In genomic region chr3:180332608-180333007, GRCh38 we compare ENCODE assay signal across 16 cellular contexts.
DNase-seq lines count a peak whose midpoint lies in the region; ATAC-seq and TF ChIP-seq lines count a peak whose summit lies in the region.
"Had no signal": no experiment of that assay in that cellular context is flagged by ENCODE, and none has a peak within 500 bp of the region (broad histone marks: within the 10 kb centered on the region; RNA-seq: fewer than 3 reads in every experiment).

No MANE protein-coding gene starts in this region.

- ATAC-seq in activated CD8-positive, alpha-beta memory T cell treated with anti-CD3 and anti-CD28 coated beads, Interleukin-2, amount 10 ng/mL, durations not matched to agents 7 days and 5 days = no peak
- peak; percentile 54 for ATAC-seq in GM21737 (IDR thresholded peaks at IDR 0.05; ENCODE audit: unreplicated experiment)
- ATAC-seq in HG03103 (IDR thresholded peaks at IDR 0.05; ENCODE audit: low read depth, unreplicated experiment) = peak; percentile 45
- no peak for ATAC-seq in foreskin keratinocyte
- ATAC-seq: Panc1 had no signal

- no peak overlapping the region for H3K4me3 ChIP-seq in effector memory CD4-positive, alpha-beta T cell (ENCODE audit: insufficient read depth, low read depth, low read length, poor library complexity, severe bottlenecking)
- H3K4me3 ChIP-seq: esophagus muscularis mucosa, skin epidermis, tibial artery had no signal

- peaks cover 14% of the 10 kb centered on the region for H3K4me1 Mint-ChIP-seq in activated CD8-positive, alpha-beta memory T cell treated with anti-CD3 and anti-CD28 coated beads, Interleukin-2, amount 10 ng/mL, durations not matched to agents 7 days and 5 days

- TF ChIP-seq CTCF in foreskin keratinocyte (conservative IDR thresholded peaks at IDR 0.05) = no peak

- no peaks in the 10 kb centered on the region for H3K4me1 ChIP-seq in effector memory CD4-positive, alpha-beta T cell (ENCODE audit: control insufficient read depth, insufficient read depth, low read length, poor library complexity, severe bottlenecking)
- no peaks in the 10 kb centered on the region for H3K4me1 ChIP-seq in foreskin keratinocyte
- H3K4me1 ChIP-seq: esophagus muscularis mucosa, tibial artery had no signal

- CTCF ChIA-PET in activated CD8-positive, alpha-beta memory T cell treated with anti-CD3 and anti-CD28 coated beads, Interleukin-2, amount 10 ng/mL, durations not matched to agents 7 days and 5 days (lab: Charles Lee) = no interaction called here

- no peaks in the 10 kb centered on the region for H3K27me3 ChIP-seq in effector memory CD4-positive, alpha-beta T cell (replicated peaks; ENCODE audit: control insufficient read depth, insufficient read depth, low read length, poor library complexity, severe bottlenecking)
- H3K27me3 ChIP-seq in foreskin keratinocyte = no peaks in the 10 kb centered on the region
- H3K27me3 ChIP-seq: esophagus muscularis mucosa, neutrophil, tibial artery had no signal

- H3K4me3 Mint-ChIP-seq in activated CD8-positive, alpha-beta memory T cell treated with anti-CD3 and anti-CD28 coated beads, Interleukin-2, amount 10 ng/mL, durations not matched to agents 7 days and 5 days = no peak overlapping the region
- H3K4me3 Mint-ChIP-seq: activated naive CD8-positive, alpha-beta T cell; T-helper 2 cell treated with Interferon-gamma antibody and Interleukin-4, amounts not matched to agents 5 μg/mL and 100 μg/mL, for 36 hours had no signal

- no peak for DNase-seq in activated CD8-positive, alpha-beta memory T cell treated with anti-CD3 and anti-CD28 coated beads, Interleukin-2, amount 10 ng/mL, durations not matched to agents 7 days and 5 days
- DNase-seq in activated CD8-positive, alpha-beta memory T cell treated with anti-CD3 and anti-CD28 coated beads, Interleukin-2, amount 50 U/mL, for 4 hours = no peak
- DNase-seq in LoVo (ENCODE audit: low spot score) (no peak), foreskin keratinocyte (no peak)
- no peak for DNase-seq in effector memory CD4-positive, alpha-beta T cell
- no peak for DNase-seq in effector CD8-positive, alpha-beta T cell (lab: John Stamatoyannopoulos, UW)
- DNase-seq: tibial artery had no signal

- H3K27ac ChIP-seq in effector memory CD4-positive, alpha-beta T cell (ENCODE audit: insufficient read depth, low read length, poor library complexity, severe bottlenecking) = no peak overlapping the region
- H3K27ac ChIP-seq in foreskin keratinocyte = no peak overlapping the region
- H3K27ac ChIP-seq: esophagus muscularis mucosa, HL-60, neutrophil, skin epidermis, tibial artery had no signal

- H3K9me3 Mint-ChIP-seq in activated CD8-positive, alpha-beta memory T cell treated with anti-CD3 and anti-CD28 coated beads, Interleukin-2, amount 10 ng/mL, durations not matched to agents 7 days and 5 days (ENCODE audit: low read depth) = peaks cover 7% of the 10 kb centered on the region

- H3K27ac Mint-ChIP-seq in activated CD8-positive, alpha-beta memory T cell treated with anti-CD3 and anti-CD28 coated beads, Interleukin-2, amount 10 ng/mL, durations not matched to agents 7 days and 5 days = peak overlapping the region; percentile 32
- H3K27ac Mint-ChIP-seq: activated naive CD8-positive, alpha-beta T cell; T-helper 2 cell treated with Interferon-gamma antibody and Interleukin-4, amounts not matched to agents 5 μg/mL and 100 μg/mL, for 36 hours had no signal

- H3K36me3 Mint-ChIP-seq in activated CD8-positive, alpha-beta memory T cell treated with anti-CD3 and anti-CD28 coated beads, Interleukin-2, amount 10 ng/mL, durations not matched to agents 7 days and 5 days = peaks cover 17% of the 10 kb centered on the region
- H3K36me3 Mint-ChIP-seq: activated naive CD8-positive, alpha-beta T cell had no signal

- no peaks in the 10 kb centered on the region for H3K9me3 ChIP-seq in effector memory CD4-positive, alpha-beta T cell (ENCODE audit: control insufficient read depth, low read length)
- H3K9me3 ChIP-seq: neutrophil, tibial artery had no signal

- no peaks in the 10 kb centered on the region for H3K36me3 ChIP-seq in effector memory CD4-positive, alpha-beta T cell (ENCODE audit: control insufficient read depth, insufficient read depth, low read length)
- H3K36me3 ChIP-seq: esophagus muscularis mucosa, neutrophil, tibial artery had no signal

- no peaks in the 10 kb centered on the region for H3K27me3 Mint-ChIP-seq in activated CD8-positive, alpha-beta memory T cell treated with anti-CD3 and anti-CD28 coated beads, Interleukin-2, amount 10 ng/mL, durations not matched to agents 7 days and 5 days
- H3K27me3 Mint-ChIP-seq: activated naive CD8-positive, alpha-beta T cell had no signal

Comparison
In these comparisons a context has a peak if more than half of its experiments do, and no peak if none do; other contexts are left out.
1. ATAC-seq: peak in GM21737 (single experiment) and HG03103 (single experiment); none in activated CD8-positive, alpha-beta memory T cell treated with anti-CD3 and anti-CD28 coated beads, Interleukin-2, amount 10 ng/mL, durations not matched to agents 7 days and 5 days (single experiment) and foreskin keratinocyte (single experiment).